1 cellular context compared by ENCODE assay signal in genomic region chr17:17476865-17477467, GRCh38.
TF ChIP-seq lines count a peak whose summit lies in the region.

MED9 (plus strand) TSS chr17:17477000; CDS start chr17:17477042, 42 bp downstream.

TF ChIP-seq in SK-N-SH, 30 proteins besides CTCF, POLR2A, EP300 and RAD21:
- no peak for TF ChIP-seq NFIC (IDR thresholded peaks at IDR 0.05; ENCODE audit: borderline replicate concordance)
- no peak for TF ChIP-seq RFX5 (IDR thresholded peaks at IDR 0.05; ENCODE audit: low read length)
- TF ChIP-seq EZH2phosphoT487 (IDR thresholded peaks at IDR 0.05; ENCODE audit: borderline replicate concordance, low read depth), result no peak
- TF ChIP-seq FOXJ3 (CRISPR knock-in tag; IDR thresholded peaks at IDR 0.05), result no peak
- TF ChIP-seq TEAD4 (IDR thresholded peaks at IDR 0.05; ENCODE audit: borderline replicate concordance, insufficient read depth), result no peak
- no peak for TF ChIP-seq ELF1 (IDR thresholded peaks at IDR 0.05)
- TF ChIP-seq, protein P1, sequence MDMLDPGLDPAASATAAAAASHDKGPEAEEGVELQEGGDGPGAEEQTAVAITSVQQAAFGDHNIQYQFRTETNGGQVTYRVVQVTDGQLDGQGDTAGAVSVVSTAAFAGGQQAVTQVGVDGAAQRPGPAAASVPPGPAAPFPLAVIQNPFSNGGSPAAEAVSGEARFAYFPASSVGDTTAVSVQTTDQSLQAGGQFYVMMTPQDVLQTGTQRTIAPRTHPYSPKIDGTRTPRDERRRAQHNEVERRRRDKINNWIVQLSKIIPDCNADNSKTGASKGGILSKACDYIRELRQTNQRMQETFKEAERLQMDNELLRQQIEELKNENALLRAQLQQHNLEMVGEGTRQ (IDR thresholded peaks at IDR 0.05; ENCODE audit: borderline replicate concordance, low read depth, low read length), result no peak
- peak; percentile 60 for TF ChIP-seq CHD2 (IDR thresholded peaks at IDR 0.05; ENCODE audit: low read length, partially characterized antibody)
- no peak for TF ChIP-seq USF1 (IDR thresholded peaks at IDR 0.05; ENCODE audit: borderline replicate concordance, low read depth)
- TF ChIP-seq YY1 (IDR thresholded peaks at IDR 0.05; ENCODE audit: low read depth), result peak; percentile 68; the same call in 1 of the 2 replicates
- no peak for TF ChIP-seq SMC3 (IDR thresholded peaks at IDR 0.05; ENCODE audit: low read depth, low read length)
- no peak for TF ChIP-seq JUND (IDR thresholded peaks at IDR 0.05)
- TF ChIP-seq RXRA (IDR thresholded peaks at IDR 0.05; ENCODE audit: borderline replicate concordance, low read depth), result peak; percentile 61; the same call in 1 of the 2 replicates
- TF ChIP-seq FOXM1 (IDR thresholded peaks at IDR 0.05; ENCODE audit: low read depth), result no peak
- TF ChIP-seq NRF1 (IDR thresholded peaks at IDR 0.05; ENCODE audit: low read depth, low read length), result peak; percentile 80
- no peak for TF ChIP-seq IRF3 (IDR thresholded peaks at IDR 0.05; ENCODE audit: low read depth, low read length)
- TF ChIP-seq RCOR1 (IDR thresholded peaks at IDR 0.05; ENCODE audit: low read length), result peak; percentile 23; the same call in 1 of the 2 replicates
- no peak for TF ChIP-seq MEF2A (IDR thresholded peaks at IDR 0.05; ENCODE audit: borderline replicate concordance, low read depth)
- no peak for TF ChIP-seq SIN3A (IDR thresholded peaks at IDR 0.05; ENCODE audit: borderline replicate concordance, low read depth, low read length)
- TF ChIP-seq MXI1 (IDR thresholded peaks at IDR 0.05; ENCODE audit: low read depth, low read length), result peak; percentile 53; the same call in 1 of the 2 replicates
- no peak for TF ChIP-seq FOSL2 (IDR thresholded peaks at IDR 0.05; ENCODE audit: borderline replicate concordance, low read depth)
- peak; percentile 51; the same call in 1 of the 2 replicates for TF ChIP-seq TAF1 (IDR thresholded peaks at IDR 0.05; ENCODE audit: borderline replicate concordance, low read depth, low read length)
- TF ChIP-seq ZBTB33 (IDR thresholded peaks at IDR 0.05; ENCODE audit: borderline replicate concordance, low read depth), result no peak
- TF ChIP-seq POLR2AphosphoS5 (IDR thresholded peaks at IDR 0.05; ENCODE audit: low read depth, low read length), result peak; percentile 66
- TF ChIP-seq, protein P2, sequence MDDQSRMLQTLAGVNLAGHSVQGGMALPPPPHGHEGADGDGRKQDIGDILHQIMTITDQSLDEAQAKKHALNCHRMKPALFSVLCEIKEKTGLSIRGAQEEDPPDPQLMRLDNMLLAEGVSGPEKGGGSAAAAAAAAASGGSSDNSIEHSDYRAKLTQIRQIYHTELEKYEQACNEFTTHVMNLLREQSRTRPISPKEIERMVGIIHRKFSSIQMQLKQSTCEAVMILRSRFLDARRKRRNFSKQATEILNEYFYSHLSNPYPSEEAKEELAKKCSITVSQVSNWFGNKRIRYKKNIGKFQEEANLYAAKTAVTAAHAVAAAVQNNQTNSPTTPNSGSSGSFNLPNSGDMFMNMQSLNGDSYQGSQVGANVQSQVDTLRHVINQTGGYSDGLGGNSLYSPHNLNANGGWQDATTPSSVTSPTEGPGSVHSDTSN (IDR thresholded peaks at IDR 0.05), result no peak
- TF ChIP-seq TCF12 (IDR thresholded peaks at IDR 0.05), result no peak
- TF ChIP-seq, protein P3, sequence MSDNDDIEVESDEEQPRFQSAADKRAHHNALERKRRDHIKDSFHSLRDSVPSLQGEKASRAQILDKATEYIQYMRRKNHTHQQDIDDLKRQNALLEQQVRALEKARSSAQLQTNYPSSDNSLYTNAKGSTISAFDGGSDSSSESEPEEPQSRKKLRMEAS (IDR thresholded peaks at IDR 0.05; ENCODE audit: low read depth), result peak; percentile 60
- TF ChIP-seq GATA2 (CRISPR knock-in tag; IDR thresholded peaks at IDR 0.05), result no peak
- no peak for TF ChIP-seq GABPA (IDR thresholded peaks at IDR 0.05; ENCODE audit: low read depth)
- no peak for TF ChIP-seq REST (IDR thresholded peaks at IDR 0.05; ENCODE audit: low read depth, low read length)
